In the genomic region with DNA sequence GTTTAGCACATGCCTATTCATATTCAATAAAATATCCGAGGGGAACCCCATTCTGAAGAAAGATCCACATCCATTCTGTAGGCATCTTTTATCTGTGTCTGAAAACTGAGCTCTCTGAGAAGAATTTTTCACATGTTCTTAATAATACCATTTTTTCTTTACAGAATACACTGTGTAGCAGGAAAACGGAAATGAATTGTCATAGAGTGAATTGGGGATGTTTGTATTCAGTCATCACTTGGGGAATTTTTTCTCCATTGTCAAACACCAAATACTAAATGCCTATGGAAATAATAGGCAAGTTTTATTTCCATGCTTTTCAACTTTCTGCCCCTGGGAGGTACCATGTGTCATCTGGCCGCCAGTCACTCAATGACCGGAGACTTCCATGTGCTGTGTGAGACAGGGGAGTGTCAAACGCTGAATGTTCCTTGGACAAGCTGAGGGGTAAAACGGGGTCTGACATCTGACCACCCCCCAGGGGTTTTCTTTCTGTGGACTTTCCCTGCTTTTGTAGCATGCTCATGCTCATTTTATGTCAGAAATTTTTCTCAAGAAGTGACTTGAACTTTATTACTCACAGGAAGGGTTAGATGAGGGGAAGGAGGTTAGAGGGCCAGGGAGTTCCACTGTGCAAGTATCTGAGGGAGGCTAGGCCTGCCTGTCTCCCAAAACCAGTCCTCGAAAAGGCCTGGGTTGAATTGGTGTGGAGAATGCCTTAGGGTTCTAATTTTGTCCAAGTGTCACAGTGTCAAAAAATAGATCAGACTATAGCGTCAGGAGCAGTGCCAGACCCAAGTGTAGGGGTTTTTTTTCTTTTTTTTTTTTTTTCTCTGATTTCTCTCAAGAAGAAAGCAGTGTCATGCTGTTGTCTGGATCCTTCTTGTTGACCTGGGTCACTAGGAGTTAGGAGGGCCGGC, we compare ENCODE assay signal across 29 cellular contexts.
DNase-seq lines count a peak whose midpoint lies in the region; ATAC-seq, FAIRE-seq and TF ChIP-seq lines count a peak whose summit lies in the region.
"Had no signal": no experiment of that assay in that cellular context is flagged by ENCODE, and none has a peak within 500 bp of the region (broad histone marks: within the 10 kb centered on the region; RNA-seq: fewer than 3 reads in every experiment).

No MANE protein-coding gene starts in this region.

- H3K36me3 ChIP-seq in heart right ventricle (no peaks in the 10 kb centered on the region), astrocyte (ENCODE audit: insufficient read depth, low read length) (no peaks in the 10 kb centered on the region), suprapubic skin (no peaks in the 10 kb centered on the region)
- H3K36me3 ChIP-seq: SJSA1 had no signal

- H3K27ac ChIP-seq in heart right ventricle, result no peak overlapping the region
- no peak overlapping the region for H3K27ac ChIP-seq in astrocyte (ENCODE audit: low read depth, low read length)
- H3K27ac ChIP-seq in suprapubic skin, result no peak overlapping the region
- H3K27ac ChIP-seq: C4-2B, HL-60, SJSA1 had no signal

- H3K36me3 Mint-ChIP-seq in astrocyte (ENCODE audit: low read depth, unreplicated experiment), result no peaks in the 10 kb centered on the region
- H3K36me3 Mint-ChIP-seq in nephron (ENCODE audit: low read depth), result peaks cover 2% of the 10 kb centered on the region
- H3K36me3 Mint-ChIP-seq: CD8-positive, alpha-beta memory T cell had no signal

- no peaks in the 10 kb centered on the region for H3K79me2 ChIP-seq in astrocyte (ENCODE audit: insufficient read depth, low read length)

- no peak for TF ChIP-seq CTCF in heart right ventricle (IDR thresholded peaks at IDR 0.05)
- TF ChIP-seq CTCF in astrocyte (IDR thresholded peaks at IDR 0.05; ENCODE audit: insufficient read depth, low read depth, low read length), result no peak
- TF ChIP-seq CTCF in nephron (IDR thresholded peaks at IDR 0.05; ENCODE audit: unreplicated experiment in 3 of 3), result no peak
- TF ChIP-seq CTCF in suprapubic skin (IDR thresholded peaks at IDR 0.05), result no peak

- peak overlapping the region; percentile 72 for H3K27ac Mint-ChIP-seq in astrocyte (ENCODE audit: unreplicated experiment)
- peak overlapping the region in 2 of 3 experiments; percentile 40 to 63 for H3K27ac Mint-ChIP-seq in nephron

- WGBS in heart right ventricle, 2 donors, result 62 to 67% methylated on average over 9 of the region's 9 CpGs
- WGBS in suprapubic skin, result 62% methylated on average over 9 of the region's 9 CpGs

- H3K9me3 ChIP-seq in heart right ventricle (peaks cover 0 to 3% (median 0%) of the 10 kb centered on the region in 11 donors), astrocyte (ENCODE audit: insufficient read depth, low read depth, low read length) (no peaks in the 10 kb centered on the region), suprapubic skin (peaks cover 1% of the 10 kb centered on the region)
- H3K9me3 ChIP-seq: SJSA1 had no signal

- peak; percentile 18 for ATAC-seq in Right ventricle myocardium superior (ENCODE audit: poor library complexity)
- ATAC-seq in heart right ventricle, result no peak
- ATAC-seq in GM18858 (IDR thresholded peaks at IDR 0.05; ENCODE audit: unreplicated experiment), result no peak
- no peak for ATAC-seq in GM18505 (IDR thresholded peaks at IDR 0.05; ENCODE audit: unreplicated experiment)
- no peak for ATAC-seq in GM21825 (IDR thresholded peaks at IDR 0.05; ENCODE audit: unreplicated experiment)
- ATAC-seq: HepG2, K562 had no signal

- no peak for TF ChIP-seq EP300 in suprapubic skin (IDR thresholded peaks at IDR 0.05)

- no peak for FAIRE-seq in astrocyte (lab: Jason Lieb, UNC)
- FAIRE-seq: H54, HepG2, K562, RCC 7860 had no signal

- peaks cover 0 to 4% (median 0%) of the 10 kb centered on the region in 9 donors for H3K4me1 ChIP-seq in heart right ventricle
- H3K4me1 ChIP-seq in astrocyte (ENCODE audit: insufficient read depth, low read length), result no peaks in the 10 kb centered on the region
- H3K4me1 ChIP-seq in suprapubic skin, result no peaks in the 10 kb centered on the region
- H3K4me1 ChIP-seq: SJSA1 had no signal

- H3K27me3 Mint-ChIP-seq in astrocyte (ENCODE audit: low read depth, unreplicated experiment) (peaks cover 7% of the 10 kb centered on the region), nephron (ENCODE audit: low read depth) (peaks cover 9% of the 10 kb centered on the region)

- H3K4me3 Mint-ChIP-seq in astrocyte (ENCODE audit: unreplicated experiment) (no peak overlapping the region), nephron (no peak overlapping the region)
- H3K4me3 Mint-ChIP-seq: CD8-positive, alpha-beta memory T cell had no signal

- H3K9me3 Mint-ChIP-seq in astrocyte (ENCODE audit: unreplicated experiment), result peaks cover 4% of the 10 kb centered on the region
- H3K9me3 Mint-ChIP-seq in nephron, result peaks cover under 1% of the 10 kb centered on the region
- H3K9me3 Mint-ChIP-seq: CD8-positive, alpha-beta memory T cell had no signal

- no peaks in the 10 kb centered on the region for H4K20me1 ChIP-seq in astrocyte (ENCODE audit: insufficient read depth, low read length)

- H3K9ac ChIP-seq in astrocyte (ENCODE audit: low read length), result no peak overlapping the region

- H3K4me1 Mint-ChIP-seq in astrocyte (ENCODE audit: low read depth, unreplicated experiment) (peaks cover 3% of the 10 kb centered on the region), nephron (peaks cover 32% of the 10 kb centered on the region)
- H3K4me1 Mint-ChIP-seq: CD8-positive, alpha-beta memory T cell had no signal

- no peaks in the 10 kb centered on the region for H3K27me3 ChIP-seq in heart right ventricle
- no peaks in the 10 kb centered on the region for H3K27me3 ChIP-seq in astrocyte (ENCODE audit: insufficient read depth, low read length)
- H3K27me3 ChIP-seq in suprapubic skin, result no peaks in the 10 kb centered on the region
- H3K27me3 ChIP-seq: SJSA1 had no signal

- no peak overlapping the region for H2AFZ ChIP-seq in astrocyte (ENCODE audit: low read depth, low read length)

- no peak for DNase-seq in Right ventricle myocardium superior
- DNase-seq in heart right ventricle, result no peak
- DNase-seq in astrocyte (ENCODE audit: low read depth), result no peak
- DNase-seq in suprapubic skin (ENCODE audit: low spot score in 2 of 2), result no peak
- DNase-seq: 8988T; AML-193; Calu3; CD8-positive, alpha-beta memory T cell; DMS53; EL; GF-D8; NCI-H1092; NCI-H1436; NCI-H187 treated with DMSO at 0.1 percent for 48 hours; NCI-H2107; NCI-H446 treated with DMSO at 0.1 percent for 48 hours; NCI-H526 treated with DMSO at 0.1 percent for 48 hours; OCI-M1 had no signal

- H3K4me2 ChIP-seq in astrocyte (ENCODE audit: low read length), result no peak overlapping the region

- TF ChIP-seq POLR2A in suprapubic skin (IDR thresholded peaks at IDR 0.05) (no peak), GM18505 (IDR thresholded peaks at IDR 0.05; ENCODE audit: borderline replicate concordance, extremely low read depth, insufficient read depth, insufficient read length) (no peak)

- H3K4me3 ChIP-seq in heart right ventricle (no peak overlapping the region), astrocyte (ENCODE audit: insufficient read depth, low read depth, low read length) (no peak overlapping the region), suprapubic skin (no peak overlapping the region)
- H3K4me3 ChIP-seq: K562, SJSA1 had no signal

- intact Hi-C loops in Right ventricle myocardium superior (cut with DNase I), result no loop called here
- intact Hi-C loops in heart right ventricle (cut with DNase I), result no loop called here
